ENCODE assay signal across 16 cellular contexts in genomic region chr10:13739178-13739577, GRCh38.
"Had no signal": no experiment of that assay in that cellular context is flagged by ENCODE, and none has a peak within 500 bp of the region (broad histone marks: within the 10 kb centered on the region; RNA-seq: fewer than 3 reads in every experiment).

No MANE protein-coding gene starts in this region.

- H3K27me3 ChIP-seq: gastrocnemius medialis, heart left ventricle, neural progenitor cell, ovary, stomach had no signal

- H3K9ac ChIP-seq: neural progenitor cell had no signal

- H3K9me3 Mint-ChIP-seq: activated CD4-positive, alpha-beta T cell treated with anti-CD3 and anti-CD28 coated beads, Interleukin-2, amount 10 ng/mL, durations not matched to agents 24 days and 14 days; activated T-helper 1 cell treated with anti-CD3 and anti-CD28 coated beads, Interleukin-12 subunit alpha, Interleukin-12 subunit beta, Interleukin-2, Interleukin-4 antibody, amounts not matched to agents 30 ng/mL and 10 ng/mL and 1 ng/mL, durations not matched to agents 14 hours and 24 hours and 36 hours; dendritic cell treated with granulocyte-macrophage colony-stimulating factor and Interleukin-4, amounts not matched to agents 40 ng/mL and 50 ng/mL, for 4 days; effector memory CD8-positive, alpha-beta T cell; neural progenitor cell had no signal

- H3K4me2 ChIP-seq: neural progenitor cell had no signal

- DNase-seq: activated CD4-positive, alpha-beta T cell treated with anti-CD3 and anti-CD28 coated beads, Interleukin-2, amount 10 ng/mL, durations not matched to agents 24 days and 14 days; activated CD4-positive, CD25-positive, alpha-beta regulatory T cell; anterior cingulate cortex; effector memory CD8-positive, alpha-beta T cell; gastrocnemius medialis; heart left ventricle; lower lobe of right lung; ovary; stimulated activated CD4-positive, alpha-beta T cell treated with anti-CD3 and anti-CD28 coated beads, Interleukin-1b, Interleukin-23, amount 100 ng/mL, for 48 hours; stomach; T-helper 2 cell had no signal

- H3K36me3 ChIP-seq: gastrocnemius medialis, neural progenitor cell, ovary had no signal

- H3K4me1 ChIP-seq: lower lobe of right lung, stomach had no signal

- H3K4me3 Mint-ChIP-seq: activated CD4-positive, alpha-beta T cell treated with anti-CD3 and anti-CD28 coated beads, Interleukin-2, amount 10 ng/mL, durations not matched to agents 24 days and 14 days; activated T-helper 1 cell treated with anti-CD3 and anti-CD28 coated beads, Interleukin-12 subunit alpha, Interleukin-12 subunit beta, Interleukin-2, Interleukin-4 antibody, amounts not matched to agents 30 ng/mL and 10 ng/mL and 1 ng/mL, durations not matched to agents 14 hours and 24 hours and 36 hours; dendritic cell treated with granulocyte-macrophage colony-stimulating factor and Interleukin-4, amounts not matched to agents 40 ng/mL and 50 ng/mL, for 4 days; effector memory CD8-positive, alpha-beta T cell; neural progenitor cell had no signal

- H3K27ac ChIP-seq: gastrocnemius medialis, heart left ventricle, lower lobe of right lung, neural progenitor cell, ovary, stomach, thoracic aorta had no signal

- H2AFZ ChIP-seq: neural progenitor cell had no signal

- ATAC-seq: effector memory CD8-positive, alpha-beta T cell; gastrocnemius medialis; heart left ventricle; lower lobe of right lung; sciatic nerve had no signal

- H3K27ac Mint-ChIP-seq: activated CD4-positive, alpha-beta T cell treated with anti-CD3 and anti-CD28 coated beads, Interleukin-2, amount 10 ng/mL, durations not matched to agents 24 days and 14 days; activated T-helper 1 cell treated with anti-CD3 and anti-CD28 coated beads, Interleukin-12 subunit alpha, Interleukin-12 subunit beta, Interleukin-2, Interleukin-4 antibody, amounts not matched to agents 30 ng/mL and 10 ng/mL and 1 ng/mL, durations not matched to agents 14 hours and 24 hours and 36 hours; dendritic cell treated with granulocyte-macrophage colony-stimulating factor and Interleukin-4, amounts not matched to agents 40 ng/mL and 50 ng/mL, for 4 days; effector memory CD8-positive, alpha-beta T cell; neural progenitor cell had no signal

- H3K9me3 ChIP-seq: gastrocnemius medialis, heart left ventricle, lower lobe of right lung, ovary, stomach, thoracic aorta had no signal

- H3K4me3 ChIP-seq: gastrocnemius medialis, heart left ventricle, lower lobe of right lung, neural progenitor cell, ovary, stomach, thoracic aorta had no signal
